19 cellular contexts compared by ENCODE assay signal in the genomic region with DNA sequence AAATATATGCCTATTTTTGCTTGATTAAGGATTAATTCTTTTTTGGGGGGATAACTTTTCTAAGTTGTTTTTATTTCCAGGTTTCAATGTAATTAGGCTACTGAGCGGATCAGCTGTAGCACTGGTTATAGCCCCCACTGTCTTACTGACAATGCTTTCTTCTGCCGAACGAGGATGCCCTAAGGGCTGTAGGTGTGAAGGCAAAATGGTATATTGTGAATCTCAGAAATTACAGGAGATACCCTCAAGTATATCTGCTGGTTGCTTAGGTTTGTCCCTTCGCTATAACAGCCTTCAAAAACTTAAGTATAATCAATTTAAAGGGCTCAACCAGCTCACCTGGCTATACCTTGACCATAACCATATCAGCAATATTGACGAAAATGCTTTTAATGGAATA. TPM values are rescaled to one million over a fixed set of nuclear protein-coding genes. Genes with fewer than 3 reads are reported as not detected.
DNase-seq lines count a peak whose midpoint lies in the region; ATAC-seq and TF ChIP-seq lines count a peak whose summit lies in the region.
"Had no signal": no experiment of that assay in that cellular context is flagged by ENCODE, and none has a peak within 500 bp of the region (broad histone marks: within the 10 kb centered on the region; RNA-seq: fewer than 3 reads in every experiment).

No MANE protein-coding gene starts in this region.

- ATAC-seq in GM21825 (IDR thresholded peaks at IDR 0.05; ENCODE audit: unreplicated experiment), result no peak
- ATAC-seq: Right ventricle myocardium inferior had no signal

- H3K4me3 ChIP-seq in iPS-15b (ENCODE audit: low read depth, low read length), result peak overlapping the region; percentile 33
- no peak overlapping the region for H3K4me3 ChIP-seq in neural progenitor cell

- TF ChIP-seq CTCF in neural progenitor cell (IDR thresholded peaks at IDR 0.05), result no peak

- no peak overlapping the region for H3K27ac Mint-ChIP-seq in neural progenitor cell

- no peaks in the 10 kb centered on the region for H3K79me2 ChIP-seq in neural progenitor cell (ENCODE audit: low read depth)

- H3K36me3 ChIP-seq in iPS-15b (ENCODE audit: control insufficient read depth, insufficient read depth, low read length), result no peaks in the 10 kb centered on the region
- H3K36me3 ChIP-seq in neural progenitor cell, result no peaks in the 10 kb centered on the region

- peak overlapping the region; percentile 80 for H3K27ac ChIP-seq in angular gyrus (ENCODE audit: low read depth, low read length)
- no peak overlapping the region for H3K27ac ChIP-seq in neural progenitor cell

- no peaks in the 10 kb centered on the region for H3F3A ChIP-seq in neural progenitor cell (ENCODE audit: low read depth)

- no peaks in the 10 kb centered on the region for H3K36me3 Mint-ChIP-seq in neural progenitor cell

- H3K27me3 ChIP-seq in iPS-15b (ENCODE audit: control insufficient read depth, insufficient read depth, low read length) (peaks cover 36% of the 10 kb centered on the region), neural progenitor cell (peaks cover 28% of the 10 kb centered on the region)

- H3K9ac ChIP-seq in iPS-15b (ENCODE audit: low read depth, low read length), result no peak overlapping the region
- H3K9ac ChIP-seq in neural progenitor cell, result no peak overlapping the region

- H4K20me1 ChIP-seq in neural progenitor cell (ENCODE audit: low read depth), result no peaks in the 10 kb centered on the region

- DNase-seq in neural progenitor cell (ENCODE audit: low spot score) (no peak), NCI-H2081 treated with DMSO at 0.1 percent for 48 hours (lab: John Stamatoyannopoulos, UW) (no peak), KG1 (lab: John Stamatoyannopoulos, UW) (no peak)
- DNase-seq in central memory CD4-positive, alpha-beta T cell, result no peak
- DNase-seq: ACHN, DMS 273 treated with DMSO at 0.1 percent for 48 hours, GDM1, HCEC 1CT, MM.1S, NCI-H1092 treated with DMSO at 0.1 percent for 48 hours, NCI-H146, NCI-H2081 had no signal

- no peaks in the 10 kb centered on the region for H3K9me3 Mint-ChIP-seq in neural progenitor cell

- H3K9me3 ChIP-seq in iPS-15b (ENCODE audit: control insufficient read depth, insufficient read depth, low read length), result no peaks in the 10 kb centered on the region
- no peaks in the 10 kb centered on the region for H3K9me3 ChIP-seq in neural progenitor cell (ENCODE audit: low read depth)

- peak overlapping the region; percentile 13 for H3K4me3 Mint-ChIP-seq in neural progenitor cell

- H3K4me1 ChIP-seq in iPS-15b (ENCODE audit: control insufficient read depth, insufficient read depth, low read length), result peaks cover 23% of the 10 kb centered on the region
- peaks cover 14% of the 10 kb centered on the region for H3K4me1 ChIP-seq in neural progenitor cell

- peaks cover 37% of the 10 kb centered on the region for H3K4me1 Mint-ChIP-seq in neural progenitor cell

- H3K27me3 Mint-ChIP-seq in neural progenitor cell (ENCODE audit: insufficient read depth, low read depth), result peaks cover 11% of the 10 kb centered on the region

- H2AFZ ChIP-seq in neural progenitor cell (replicated peaks), result no peak overlapping the region

- no peak overlapping the region for H3K4me2 ChIP-seq in neural progenitor cell

RNA-seq across cellular contexts. Expression of a gene that starts 1.0 kb away (rescaled TPM):
- 0.03 TPM in 1 of 2 replicates, not detected in the other for total RNA-seq in neural progenitor cell (ENCODE audit: low replicate concordance)
- total RNA-seq: NCI-H460, OCI-LY7, Right ventricle myocardium inferior, SK-MEL-5 had no signal
